In genomic region chr20:62528983-62529891, GRCh38 we compare ENCODE assay signal across 1 cellular context.
A peak's percentile ranks its signal among the peaks of the same experiment; 100 is the strongest.
TF ChIP-seq lines count a peak whose summit lies in the region.

No MANE protein-coding gene starts in this region.

TF ChIP-seq in HepG2, 621 proteins besides CTCF, POLR2A, EP300 and RAD21 (continued from another document):
- TF ChIP-seq PHB2 (IDR thresholded peaks at IDR 0.05; ENCODE audit: partially characterized antibody), result no peak
- TF ChIP-seq ZBTB37 (CRISPR knock-in tag; IDR thresholded peaks at IDR 0.05), result 0 out of 2 replicates have a peak, but pooled peaks have one; percentile 55
- TF ChIP-seq DZIP1 (CRISPR knock-in tag; IDR thresholded peaks at IDR 0.05), result no peak
- 0 out of 2 replicates have a peak, but pooled peaks have one; percentile 55 for TF ChIP-seq TOPORS (CRISPR knock-in tag; IDR thresholded peaks at IDR 0.05)
- TF ChIP-seq ZNF331 (CRISPR knock-in tag; IDR thresholded peaks at IDR 0.05), result 0 out of 2 replicates have a peak, but pooled peaks have one; percentile 39
- TF ChIP-seq SOX5 (CRISPR knock-in tag; IDR thresholded peaks at IDR 0.05; ENCODE audit: borderline replicate concordance), result peak; percentile 99
- TF ChIP-seq ZUFSP (CRISPR knock-in tag; IDR thresholded peaks at IDR 0.05; ENCODE audit: borderline replicate concordance), result no peak
- TF ChIP-seq ZNF598 (CRISPR knock-in tag; IDR thresholded peaks at IDR 0.05; ENCODE audit: borderline replicate concordance), result 0 out of 2 replicates have a peak, but pooled peaks have one; percentile 36
- TF ChIP-seq BRCA1 (CRISPR knock-in tag; IDR thresholded peaks at IDR 0.05), result no peak
- TF ChIP-seq DDIT3 (CRISPR knock-in tag; IDR thresholded peaks at IDR 0.05), result no peak
- TF ChIP-seq ZNF772 (CRISPR knock-in tag; IDR thresholded peaks at IDR 0.05), result peak; percentile 84; the same call in 1 of the 2 replicates
- peak; percentile 59 for TF ChIP-seq PITX1 (CRISPR knock-in tag; IDR thresholded peaks at IDR 0.05)
- TF ChIP-seq RNF2 (conservative IDR thresholded peaks at IDR 0.05; ENCODE audit: low read depth), result 0 out of 2 replicates have a peak, but pooled peaks have one; percentile 11
- peak; percentile 70 for TF ChIP-seq SALL1 (CRISPR knock-in tag; IDR thresholded peaks at IDR 0.05)
- TF ChIP-seq TRIM22 (IDR thresholded peaks at IDR 0.05), result no peak
- no peak for TF ChIP-seq ZNF629 (CRISPR knock-in tag; conservative IDR thresholded peaks at IDR 0.05)
- TF ChIP-seq ETS1 (CRISPR knock-in tag; IDR thresholded peaks at IDR 0.05), result no peak
- TF ChIP-seq ZNF276 (CRISPR knock-in tag; IDR thresholded peaks at IDR 0.05; ENCODE audit: low read depth), result 0 out of 2 replicates have a peak, but pooled peaks have one; percentile 64
- TF ChIP-seq ATF4 (CRISPR knock-in tag; IDR thresholded peaks at IDR 0.05), result no peak
- peak; percentile 78; the same call in 1 of the 2 replicates for TF ChIP-seq TBX2 (CRISPR knock-in tag; IDR thresholded peaks at IDR 0.05; ENCODE audit: borderline replicate concordance)
- 0 out of 2 replicates have a peak, but pooled peaks have one; percentile 30 for TF ChIP-seq ZBTB42 (CRISPR knock-in tag; IDR thresholded peaks at IDR 0.05)
